Comparison of ENCODE assay signal across 18 cellular contexts in genomic region chr20:62504323-62504722, GRCh38. TPM values are rescaled to one million over a fixed set of nuclear protein-coding genes. Genes with fewer than 3 reads are reported as not detected.
DNase-seq lines count a peak whose midpoint lies in the region; ATAC-seq, FAIRE-seq and TF ChIP-seq lines count a peak whose summit lies in the region.
"Had no signal": no experiment of that assay in that cellular context is flagged by ENCODE, and none has a peak within 500 bp of the region (broad histone marks: within the 10 kb centered on the region; RNA-seq: fewer than 3 reads in every experiment).

No MANE protein-coding gene starts in this region.

- H3K4me3 ChIP-seq in right cardiac atrium (ENCODE audit: low read length) (no peak overlapping the region), GM23248 (no peak overlapping the region)
- H3K4me3 ChIP-seq: GM12878, HAP-1, K562 had no signal

- H3K9me3 ChIP-seq in right cardiac atrium (ENCODE audit: control insufficient read depth, low read length) (no peaks in the 10 kb centered on the region), GM23248 (ENCODE audit: low read depth) (no peaks in the 10 kb centered on the region)
- H3K9me3 ChIP-seq: HAP-1 had no signal

- FAIRE-seq in HTR-8/SVneo (lab: Jason Lieb, UNC): peak; percentile 97
- FAIRE-seq: GM12878, K562 had no signal

- intact Hi-C loops in Right ventricle myocardium inferior (cut with DNase I): loop anchor here (5.0 kb wide), 1 partner anchor 288 kb away; no protein-coding TSS in a partner anchor
- intact Hi-C loops in right cardiac atrium (cut with DNase I): loop anchor here in 3 of 4 donors (5.0 to 10.0 kb wide), 4 partner anchors 110 to 290 kb away; partner anchors contain the start of gene MRGBP (in 1 of the 3)

- H3K27ac ChIP-seq in right cardiac atrium (ENCODE audit: low read length): no peak overlapping the region
- H3K27ac ChIP-seq in GM23248: no peak overlapping the region

- H3K4me2 ChIP-seq in GM23248 (ENCODE audit: unreplicated experiment): no peak overlapping the region

- no peaks in the 10 kb centered on the region for H3K27me3 ChIP-seq in right cardiac atrium (ENCODE audit: control insufficient read depth, insufficient read depth)
- H3K27me3 ChIP-seq in GM23248 (replicated peaks; ENCODE audit: insufficient read depth): no peaks in the 10 kb centered on the region; the same call in 1 of the 2 replicates

- peaks cover 5% of the 10 kb centered on the region for H3K36me3 Mint-ChIP-seq in glutamatergic neuron (ENCODE audit: unreplicated experiment)

- no peaks in the 10 kb centered on the region for H3K79me2 ChIP-seq in GM23248 (ENCODE audit: insufficient read depth)

- in situ Hi-C loops in GM23248 (cut with MboI): loop anchor here (5.0 to 25.0 kb wide), 2 partner anchors 113 to 283 kb away; partner anchors contain the start of gene MRGBP

- no peak for ATAC-seq in Right ventricle myocardium inferior
- no peak for ATAC-seq in right cardiac atrium
- no peak for ATAC-seq in GM18909 (IDR thresholded peaks at IDR 0.05; ENCODE audit: poor library complexity, unreplicated experiment)
- ATAC-seq: GM12878, K562 had no signal

- H3K9ac ChIP-seq in GM23248: no peak overlapping the region

- peak overlapping the region; percentile 36 for H3K4me3 Mint-ChIP-seq in glutamatergic neuron (ENCODE audit: unreplicated experiment)
- H3K4me3 Mint-ChIP-seq: CD4-positive, alpha-beta T cell; HFFc6 had no signal

- WGBS in right cardiac atrium: 97% methylated on average over 4 of the region's 4 CpGs
- WGBS in GM23248 (ENCODE audit: low coverage in 1 of 2, low lambda C conversion rate in 2 of 2, missing lambda C conversion rate in 2 of 2), 2 experiments: 86 to 94% methylated on average over 4 of the region's 4 CpGs

- H3K27ac Mint-ChIP-seq in glutamatergic neuron (ENCODE audit: unreplicated experiment): peak overlapping the region; percentile 9
- H3K27ac Mint-ChIP-seq: CD4-positive, alpha-beta T cell; HFFc6 had no signal

- peaks cover 13% of the 10 kb centered on the region for H3K4me1 Mint-ChIP-seq in glutamatergic neuron (ENCODE audit: low read depth, unreplicated experiment)

- peaks cover 15% of the 10 kb centered on the region for H3K9me3 Mint-ChIP-seq in glutamatergic neuron (ENCODE audit: unreplicated experiment)
- H3K9me3 Mint-ChIP-seq: CD4-positive, alpha-beta T cell; HFFc6 had no signal

- no peaks in the 10 kb centered on the region for H3F3A ChIP-seq in GM23248 (ENCODE audit: insufficient read depth)

- H3K36me3 ChIP-seq in GM23248 (ENCODE audit: low read depth): no peaks in the 10 kb centered on the region
- H3K36me3 ChIP-seq: HAP-1 had no signal

- peak; percentile 15 for DNase-seq in Right ventricle myocardium inferior (ENCODE audit: missing footprints)
- DNase-seq in right cardiac atrium: no peak
- DNase-seq in HTR-8/SVneo (ENCODE audit: insufficient read length, low spot score): no peak
- no peak for DNase-seq in glutamatergic neuron
- no peak for DNase-seq in NCI-H128 (lab: John Stamatoyannopoulos, UW; ENCODE audit: unreplicated experiment)
- DNase-seq in GM23248: no peak
- DNase-seq: ACHN; C1 segment of cervical spinal cord; Calu3; CD4-positive, alpha-beta T cell; DMS 273 treated with DMSO at 0.1 percent for 48 hours; DMS79; GOT3; HFFc6 had no signal

- no peaks in the 10 kb centered on the region for H3K9me2 ChIP-seq in GM23248 (ENCODE audit: insufficient read depth)

- H3K4me1 ChIP-seq in right cardiac atrium (ENCODE audit: control insufficient read depth, insufficient read depth, low read length) (no peaks in the 10 kb centered on the region), GM23248 (ENCODE audit: insufficient read depth) (no peaks in the 10 kb centered on the region)
- H3K4me1 ChIP-seq: HAP-1 had no signal

- peaks cover 22% of the 10 kb centered on the region for H3K27me3 Mint-ChIP-seq in glutamatergic neuron (ENCODE audit: unreplicated experiment)
- H3K27me3 Mint-ChIP-seq: CD4-positive, alpha-beta T cell had no signal

- H2AFZ ChIP-seq in GM23248: no peak overlapping the region

- H4K20me1 ChIP-seq in GM23248 (ENCODE audit: insufficient read depth): no peaks in the 10 kb centered on the region

- no peak for TF ChIP-seq CTCF in glutamatergic neuron (IDR thresholded peaks at IDR 0.05; ENCODE audit: partially characterized antibody, unreplicated experiment)

RNA-seq across cellular contexts. Expression of gene GATA5, which starts 28.5 kb away (rescaled TPM):
- total RNA-seq in Right ventricle myocardium inferior: 1.7 TPM
- 1 to 10 TPM; 2.3 to 3.1 (median 2.5) TPM for total RNA-seq in right cardiac atrium
- 1.5 TPM for polyA plus RNA-seq in right cardiac atrium
- 1.3 TPM for total RNA-seq in glutamatergic neuron (ENCODE audit: unreplicated experiment)
- total RNA-seq in GM23248 (2014; rRNA removed; shearing (Covaris generic)): not detected in 2 replicates
- polyA plus RNA-seq in GM23248 (2016; fragmentation: Nextera tagmentation; extraction: Ambion mirVana): not detected in 2 replicates
- total RNA-seq: Calu3; CD4-positive, alpha-beta T cell; GM12878; HFFc6 had no signal
- polyA plus RNA-seq: GM12878 had no signal
